ENCODE assay signal across 1 cellular context in the genomic region with DNA sequence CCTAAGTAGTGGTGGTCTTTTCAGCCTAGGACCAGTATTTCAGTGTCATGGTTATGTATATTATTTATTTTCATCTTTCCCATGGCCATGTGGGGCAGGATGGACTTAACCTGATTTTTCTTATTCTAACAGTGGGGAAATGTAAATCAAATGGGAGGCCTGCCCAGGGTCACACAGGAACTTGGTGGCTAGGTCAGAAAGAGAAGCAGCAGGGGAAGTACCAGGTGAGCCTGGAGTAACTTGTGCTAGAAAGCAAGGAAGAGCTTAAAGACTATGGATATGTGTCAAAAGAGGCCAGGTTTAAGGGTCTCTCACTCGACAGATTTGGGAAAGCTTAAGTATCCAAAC.
TF ChIP-seq lines count a peak whose summit lies in the region.

No MANE protein-coding gene starts in this region.

TF ChIP-seq in K562, 482 proteins besides CTCF, POLR2A, EP300 and RAD21:
- TF ChIP-seq DPF2 (IDR thresholded peaks at IDR 0.05) (0 out of 2 replicates have a peak, but pooled peaks have one; percentile 4), JUNB (CRISPR knock-in tag; conservative IDR thresholded peaks at IDR 0.05) (no peak), SMARCE1 (IDR thresholded peaks at IDR 0.05) (0 out of 2 replicates have a peak, but pooled peaks have one; percentile 11), PTBP1 (IDR thresholded peaks at IDR 0.05; ENCODE audit: low read depth, low read length) (no peak), PCBP2 (IDR thresholded peaks at IDR 0.05; ENCODE audit: low read depth, low read length, poor library complexity, severe bottlenecking) (no peak)
